ENCODE assay signal across 8 cellular contexts in the genomic region with DNA sequence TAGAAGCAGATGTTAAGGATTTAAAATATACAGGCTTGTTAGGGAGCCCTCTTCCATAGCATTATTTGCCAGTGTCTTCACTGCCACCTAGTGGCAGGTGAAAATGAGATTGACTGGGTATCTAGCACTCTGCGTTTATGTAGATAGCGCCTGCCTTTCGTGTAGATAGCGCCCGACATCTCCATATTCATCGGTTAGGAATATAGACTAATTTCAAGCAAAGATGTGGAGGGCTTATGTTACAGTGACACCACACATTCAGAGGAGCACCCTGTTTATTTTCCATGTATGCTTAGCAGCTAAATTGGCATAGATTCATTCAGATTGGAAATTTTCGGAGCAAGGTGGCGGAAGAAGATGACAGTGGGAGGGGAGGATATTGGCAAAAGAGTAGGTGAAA.
DNase-seq lines count a peak whose midpoint lies in the region; ATAC-seq and TF ChIP-seq lines count a peak whose summit lies in the region.

No MANE protein-coding gene starts in this region.

- no peaks in the 10 kb centered on the region for H3K27me3 Mint-ChIP-seq in activated naive CD8-positive, alpha-beta T cell treated with anti-CD3 and anti-CD28 coated beads for 36 hours
- H3K27me3 Mint-ChIP-seq in stimulated activated memory B cell treated with anti-CD40 and anti-IgM and Interleukin-4, amounts not matched to agents 10 μg/mL and 1 μg/mL and 100 μg/mL, for 72 hours, result no peaks in the 10 kb centered on the region

- H3K27ac Mint-ChIP-seq in activated naive CD8-positive, alpha-beta T cell treated with anti-CD3 and anti-CD28 coated beads for 36 hours, result no peak overlapping the region
- H3K27ac Mint-ChIP-seq in stimulated activated memory B cell treated with anti-CD40 and anti-IgM and Interleukin-4, amounts not matched to agents 10 μg/mL and 1 μg/mL and 100 μg/mL, for 72 hours, result no peak overlapping the region

- H3K4me2 ChIP-seq in smooth muscle cell, result no peak overlapping the region

- whole genome bisulfite sequencing in smooth muscle cell (ENCODE audit: low lambda C conversion rate), result 28% methylated on average over 8 of the region's 8 CpGs

- H3K9ac ChIP-seq in smooth muscle cell (ENCODE audit: low read depth), result no peak overlapping the region

- H2AFZ ChIP-seq in smooth muscle cell (ENCODE audit: low read depth), result no peak overlapping the region

- no peaks in the 10 kb centered on the region for H3K9me3 ChIP-seq in smooth muscle cell (replicated peaks; ENCODE audit: low read depth)

- no peaks in the 10 kb centered on the region for H4K20me1 ChIP-seq in smooth muscle cell (ENCODE audit: low read depth)

- no peaks in the 10 kb centered on the region for H3K36me3 ChIP-seq in smooth muscle cell (ENCODE audit: low read depth)

- H3K36me3 Mint-ChIP-seq in activated naive CD8-positive, alpha-beta T cell treated with anti-CD3 and anti-CD28 coated beads for 36 hours, result no peaks in the 10 kb centered on the region
- no peaks in the 10 kb centered on the region for H3K36me3 Mint-ChIP-seq in stimulated activated memory B cell treated with anti-CD40 and anti-IgM and Interleukin-4, amounts not matched to agents 10 μg/mL and 1 μg/mL and 100 μg/mL, for 72 hours

- ATAC-seq in GM19372 (IDR thresholded peaks at IDR 0.05; ENCODE audit: low read depth, unreplicated experiment), result peak; percentile 78
- ATAC-seq in HG03354 (IDR thresholded peaks at IDR 0.05; ENCODE audit: poor library complexity, severe bottlenecking, unreplicated experiment), result peak; percentile 96
- peak; percentile 36 for ATAC-seq in left ventricle myocardium superior
- no peak for ATAC-seq in stimulated activated memory B cell treated with anti-CD40 and anti-IgM and Interleukin-4, amounts not matched to agents 10 μg/mL and 1 μg/mL and 100 μg/mL, for 72 hours

- H3K4me1 ChIP-seq in smooth muscle cell (ENCODE audit: low read depth), result no peaks in the 10 kb centered on the region

- H3F3A ChIP-seq in smooth muscle cell (ENCODE audit: low read depth), result no peaks in the 10 kb centered on the region

- TF ChIP-seq CTCF in smooth muscle cell (IDR thresholded peaks at IDR 0.05; ENCODE audit: borderline replicate concordance, insufficient read depth, poor library complexity, severe bottlenecking), result peak; percentile 77

- intact Hi-C loops in left ventricle myocardium superior (cut with micrococcal nuclease), result no loop called here

- no peak overlapping the region for H3K27ac ChIP-seq in smooth muscle cell (ENCODE audit: low read depth)

- DNase-seq in EH (ENCODE audit: low read depth), result peak; percentile 65
- peak; percentile 55 for DNase-seq in NCI-H345 (lab: John Stamatoyannopoulos, UW)
- DNase-seq in activated naive CD8-positive, alpha-beta T cell treated with anti-CD3 and anti-CD28 coated beads for 36 hours, result peak; percentile 17
- no peak for DNase-seq in left ventricle myocardium superior
- no peak for DNase-seq in smooth muscle cell (lab: John Stamatoyannopoulos, UW; ENCODE audit: unreplicated experiment)

- H3K4me3 Mint-ChIP-seq in activated naive CD8-positive, alpha-beta T cell treated with anti-CD3 and anti-CD28 coated beads for 36 hours, result no peak overlapping the region
- no peak overlapping the region for H3K4me3 Mint-ChIP-seq in stimulated activated memory B cell treated with anti-CD40 and anti-IgM and Interleukin-4, amounts not matched to agents 10 μg/mL and 1 μg/mL and 100 μg/mL, for 72 hours

- H3K9me3 Mint-ChIP-seq in activated naive CD8-positive, alpha-beta T cell treated with anti-CD3 and anti-CD28 coated beads for 36 hours, result no peaks in the 10 kb centered on the region
- H3K9me3 Mint-ChIP-seq in stimulated activated memory B cell treated with anti-CD40 and anti-IgM and Interleukin-4, amounts not matched to agents 10 μg/mL and 1 μg/mL and 100 μg/mL, for 72 hours, result peaks cover 3% of the 10 kb centered on the region

- H3K4me3 ChIP-seq in smooth muscle cell, result no peak overlapping the region

- H3K27me3 ChIP-seq in smooth muscle cell (ENCODE audit: low read depth), result peaks cover 10% of the 10 kb centered on the region

- no peaks in the 10 kb centered on the region for H3K79me2 ChIP-seq in smooth muscle cell (ENCODE audit: low read depth)

- no peaks in the 10 kb centered on the region for H3K4me1 Mint-ChIP-seq in activated naive CD8-positive, alpha-beta T cell treated with anti-CD3 and anti-CD28 coated beads for 36 hours
- no peaks in the 10 kb centered on the region for H3K4me1 Mint-ChIP-seq in stimulated activated memory B cell treated with anti-CD40 and anti-IgM and Interleukin-4, amounts not matched to agents 10 μg/mL and 1 μg/mL and 100 μg/mL, for 72 hours

Comparison
In these comparisons a context has a peak if more than half of its experiments do, and no peak if none do; other contexts are left out.
1. DNase-seq: peak in EH (single experiment), NCI-H345 (single experiment) and activated naive CD8-positive, alpha-beta T cell treated with anti-CD3 and anti-CD28 coated beads for 36 hours (single experiment); none in left ventricle myocardium superior (single experiment) and smooth muscle cell (single experiment).